In the genomic region with DNA sequence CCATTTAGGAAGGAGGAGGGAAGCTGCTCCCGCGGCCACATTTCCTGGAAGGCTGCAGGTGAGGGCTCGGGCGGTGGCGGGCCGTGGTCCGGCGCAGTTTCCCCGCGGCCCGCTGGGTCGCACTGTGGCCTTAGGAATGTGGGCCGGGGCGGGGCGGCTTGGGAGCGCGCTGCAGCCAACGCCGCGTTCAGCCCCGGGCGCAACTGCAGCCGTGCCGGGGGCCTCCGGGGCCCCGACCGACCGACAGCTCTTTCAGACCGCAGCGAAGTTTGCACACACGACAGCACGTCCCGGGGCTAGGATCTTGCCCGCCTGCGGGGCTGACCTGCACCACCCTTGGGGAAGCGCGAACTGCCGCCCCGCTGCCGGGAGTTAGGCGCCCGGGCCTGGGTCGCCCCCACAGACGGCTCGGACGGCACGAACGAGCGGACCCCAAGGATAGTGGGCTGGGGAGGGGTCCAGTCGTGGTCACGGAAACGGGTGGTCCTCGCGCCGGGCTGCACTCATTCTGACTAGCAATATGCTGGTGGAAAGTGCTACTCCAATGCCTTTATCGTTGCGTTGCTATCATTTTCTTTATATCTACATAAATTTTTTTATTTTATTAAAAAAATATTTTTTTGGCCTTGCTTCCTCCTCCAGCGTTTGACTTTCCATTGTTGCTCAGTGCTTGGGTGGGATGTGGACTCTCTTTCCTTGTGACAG, we compare ENCODE assay signal across 8 cellular contexts.
DNase-seq lines count a peak whose midpoint lies in the region; ATAC-seq and TF ChIP-seq lines count a peak whose summit lies in the region.

No MANE protein-coding gene starts in this region.

- DNase-seq in DMS79 (lab: John Stamatoyannopoulos, UW): peak; percentile 48
- peak; percentile 30 to 50 (median 36) for DNase-seq in T-helper 2 cell
- DNase-seq in amygdala (lab: John Stamatoyannopoulos, UW): peak in 42 of 56 donors; percentile 8 to 72 (median 30)
- DNase-seq in right cardiac atrium: peak; percentile 69 to 89 (median 88)
- DNase-seq in posterior vena cava (ENCODE audit: low spot score): peak; percentile 89
- DNase-seq in upper lobe of left lung: peak; percentile 77 to 95

- H3K27me3 ChIP-seq in Loucy (ENCODE audit: insufficient read depth, low read length, poor library complexity, severe bottlenecking) (no peaks in the 10 kb centered on the region), right cardiac atrium (ENCODE audit: control insufficient read depth, insufficient read depth) (no peaks in the 10 kb centered on the region), upper lobe of left lung (no peaks in the 10 kb centered on the region)

- H3F3A ChIP-seq in Loucy (ENCODE audit: low read depth): peaks cover 3% of the 10 kb centered on the region; the same call in 1 of the 2 replicates

- peaks cover 7% of the 10 kb centered on the region for H3K4me1 ChIP-seq in Loucy (ENCODE audit: insufficient read depth, low read length, poor library complexity, severe bottlenecking)
- no peaks in the 10 kb centered on the region for H3K4me1 ChIP-seq in right cardiac atrium (ENCODE audit: control insufficient read depth, insufficient read depth, low read length)
- peaks cover 0 to 17% (median 10%) of the 10 kb centered on the region in 4 donors for H3K4me1 ChIP-seq in upper lobe of left lung

- peak overlapping the region; percentile 84 for H3K4me2 ChIP-seq in Loucy (ENCODE audit: low read depth, low read length, poor library complexity, severe bottlenecking)

- H3K4me3 ChIP-seq in Loucy (ENCODE audit: low read length, poor library complexity, severe bottlenecking) (peak overlapping the region; percentile 73), right cardiac atrium (ENCODE audit: low read length) (peak overlapping the region; percentile 50), upper lobe of left lung (peak overlapping the region in 3 of 4 donors; percentile 32 to 65 (median 56))

- H3K27ac ChIP-seq in right cardiac atrium (ENCODE audit: low read length) (no peak overlapping the region), upper lobe of left lung (no peak overlapping the region)

- TF ChIP-seq CTCF in Loucy (conservative IDR thresholded peaks at IDR 0.05; ENCODE audit: low read length): peak; percentile 64
- peak; percentile 81 to 97 (median 92) for TF ChIP-seq CTCF in upper lobe of left lung (IDR thresholded peaks at IDR 0.05)

- no peaks in the 10 kb centered on the region for H3K79me2 ChIP-seq in Loucy (ENCODE audit: insufficient read depth, low read length)

- H4K20me1 ChIP-seq in Loucy (ENCODE audit: insufficient read depth, low read length, poor library complexity, severe bottlenecking): no peaks in the 10 kb centered on the region

- peak overlapping the region; percentile 91 for H2AFZ ChIP-seq in Loucy (ENCODE audit: low read length)

- no peaks in the 10 kb centered on the region for H3K9me2 ChIP-seq in Loucy (replicated peaks; ENCODE audit: low read depth, low read length)

- H3K36me3 ChIP-seq in Loucy (ENCODE audit: insufficient read depth, low read length) (no peaks in the 10 kb centered on the region), upper lobe of left lung (no peaks in the 10 kb centered on the region)

- 1% methylated on average over 58 of the region's 58 CpGs for WGBS in right cardiac atrium
- WGBS in upper lobe of left lung, 2 donors: 2% methylated on average over 28 to 47 of the region's 58 CpGs

- intact Hi-C loops in right cardiac atrium (cut with DNase I) (loop anchor here (2.0 to 5.0 kb wide), 3 partner anchors 290 to 294 kb away; no protein-coding TSS in a partner anchor), posterior vena cava (cut with DNase I) (loop anchor here (1.0 to 5.0 kb wide), 3 partner anchors 62 to 290 kb away; no protein-coding TSS in a partner anchor)

- no peak for TF ChIP-seq POLR2A in upper lobe of left lung (IDR thresholded peaks at IDR 0.05)

- TF ChIP-seq EP300 in upper lobe of left lung (IDR thresholded peaks at IDR 0.05): no peak

- ATAC-seq in right cardiac atrium (peak; percentile 99 to 100), upper lobe of left lung (ENCODE audit: low FRiP score in 2 of 2) (peak; percentile 95 to 99), GM21381 (IDR thresholded peaks at IDR 0.05; ENCODE audit: unreplicated experiment) (no peak)

- H3K9me3 ChIP-seq in Loucy (ENCODE audit: insufficient read depth, low read depth, low read length): no peaks in the 10 kb centered on the region
- H3K9me3 ChIP-seq in right cardiac atrium (ENCODE audit: control insufficient read depth, low read length): no peaks in the 10 kb centered on the region
- no peaks in the 10 kb centered on the region for H3K9me3 ChIP-seq in upper lobe of left lung

- H3K9ac ChIP-seq in Loucy (ENCODE audit: low read depth, low read length, poor library complexity, severe bottlenecking): peak overlapping the region; percentile 48

Comparison
In these comparisons a context has a peak if more than half of its experiments do, and no peak if none do; other contexts are left out.
1. DNase-seq: peak in every context shown above with its lines; median percentile 89 in posterior vena cava; 88 in right cardiac atrium; 86 in upper lobe of left lung; 48 in DMS79; 36 in T-helper 2 cell; 30 in amygdala.